Comparison of ENCODE assay signal across 9 cellular contexts in genomic region chr15:74127255-74127953, GRCh38. TPM values are rescaled to one million over a fixed set of nuclear protein-coding genes. Genes with fewer than 3 reads are reported as not detected.
A peak's percentile ranks its signal among the peaks of the same experiment; 100 is the strongest.
DNase-seq lines count a peak whose midpoint lies in the region; ATAC-seq and TF ChIP-seq lines count a peak whose summit lies in the region.
"Had no signal": no experiment of that assay in that cellular context is flagged by ENCODE, and none has a peak within 500 bp of the region (broad histone marks: within the 10 kb centered on the region; RNA-seq: fewer than 3 reads in every experiment).

No MANE protein-coding gene starts in this region.

- TF ChIP-seq CTCF in endodermal cell (conservative IDR thresholded peaks at IDR 0.05), result peak; percentile 99

- WGBS in endodermal cell (ENCODE audit: insufficient coverage in 1 of 2, insufficient read length in 1 of 2), 2 experiments, result 15 to 79% methylated on average over 8 to 44 of the region's 44 CpGs
- WGBS in mesodermal cell (ENCODE audit: insufficient coverage in 2 of 2), 2 experiments, result 21 to 25% methylated on average over 21 to 29 of the region's 44 CpGs

- no peaks in the 10 kb centered on the region for H3K9me3 Mint-ChIP-seq in endodermal cell

- H3K9ac ChIP-seq in endodermal cell (ENCODE audit: extremely low read depth, low read length, poor library complexity, severe bottlenecking), result no peak overlapping the region

- H3K4me1 Mint-ChIP-seq in endodermal cell, result peaks cover 38% of the 10 kb centered on the region

- H3K36me3 ChIP-seq in endodermal cell (ENCODE audit: control insufficient read depth, insufficient read depth, low read length), result no peaks in the 10 kb centered on the region
- H3K36me3 ChIP-seq in mesodermal cell (ENCODE audit: control insufficient read depth, insufficient read depth, low read length), result no peaks in the 10 kb centered on the region

- peak overlapping the region; percentile 43 for H3K4me3 Mint-ChIP-seq in endodermal cell

- H3K9me3 ChIP-seq in endodermal cell (ENCODE audit: control insufficient read depth, low read length) (no peaks in the 10 kb centered on the region), mesodermal cell (ENCODE audit: control insufficient read depth, low read length) (no peaks in the 10 kb centered on the region)

- H3K4me3 ChIP-seq in endodermal cell (ENCODE audit: low read length), result peak overlapping the region; percentile 72
- H3K4me3 ChIP-seq in mesodermal cell (ENCODE audit: extremely low read depth, insufficient read depth, low read length, poor library complexity, severe bottlenecking), result peak overlapping the region; percentile 41

- H3K27ac ChIP-seq in endodermal cell (ENCODE audit: low read depth, low read length), result no peak overlapping the region
- no peak overlapping the region for H3K27ac ChIP-seq in mesodermal cell (ENCODE audit: low read depth, low read length, severe bottlenecking)
- H3K27ac ChIP-seq: epithelial cell of prostate had no signal

- H3K4me1 ChIP-seq in endodermal cell (ENCODE audit: control insufficient read depth, insufficient read depth, low read length), result peaks cover 14% of the 10 kb centered on the region
- peaks cover 39% of the 10 kb centered on the region for H3K4me1 ChIP-seq in mesodermal cell (ENCODE audit: control insufficient read depth, insufficient read depth, low read length, poor library complexity, severe bottlenecking)

- peak; percentile 55 for DNase-seq in DMS153 (lab: John Stamatoyannopoulos, UW)
- DNase-seq in HS-5 (ENCODE audit: low read depth), result peak; percentile 23
- peak; percentile 74 for DNase-seq in NOMO-1 treated with DMSO at 0.1 percent for 48 hours (lab: John Stamatoyannopoulos, UW; ENCODE audit: unreplicated experiment)
- peak; percentile 54 for DNase-seq in activated CD8-positive, alpha-beta memory T cell treated with anti-CD3 and anti-CD28 coated beads, Interleukin-2, amount 50 U/mL, for 1 hour (ENCODE audit: extremely low read depth)
- DNase-seq in endodermal cell, result peak; percentile 99
- peak; percentile 72 for DNase-seq in stimulated activated CD8-positive, alpha-beta memory T cell treated with anti-CD3 and anti-CD28 coated beads, Interleukin-15, amount 100 ng/mL, for 1 hour (ENCODE audit: low read depth)

- no peaks in the 10 kb centered on the region for H3K36me3 Mint-ChIP-seq in endodermal cell (ENCODE audit: low read depth)

- no peak for ATAC-seq in GM21367 (IDR thresholded peaks at IDR 0.05; ENCODE audit: unreplicated experiment)

- H3K27me3 Mint-ChIP-seq in endodermal cell (ENCODE audit: insufficient read depth), result peaks cover 72% of the 10 kb centered on the region

- H3K27me3 ChIP-seq in endodermal cell (ENCODE audit: control insufficient read depth, insufficient read depth, low read length, poor library complexity, severe bottlenecking), result peaks cover 65% of the 10 kb centered on the region

- no peak overlapping the region for H3K27ac Mint-ChIP-seq in endodermal cell

RNA-seq across cellular contexts. Expression of gene ISLR2, which starts 3.0 kb away (rescaled TPM):
- total RNA-seq in endodermal cell, result not detected
- polyA plus RNA-seq in endodermal cell (2013, experiment 1 of 2), result 2.6 TPM
- 1.9 TPM for polyA plus RNA-seq in endodermal cell (2013, experiment 2 of 2)
- 2.3 TPM for polyA plus RNA-seq in mesodermal cell (2013, experiment 1 of 2)
- 1.3 TPM for polyA plus RNA-seq in mesodermal cell (2013, experiment 2 of 2)

RNA-seq across cellular contexts. Expression of gene GOLGA6A, which starts 45.1 kb away (rescaled TPM):
- under 1 TPM; 0.75 to 0.86 TPM for total RNA-seq in endodermal cell
- polyA plus RNA-seq in endodermal cell (2013, experiment 1 of 2), result 0.14 TPM
- 0.12 TPM for polyA plus RNA-seq in endodermal cell (2013, experiment 2 of 2)
- not detected for polyA plus RNA-seq in mesodermal cell (2013, experiment 1 of 2)
- polyA plus RNA-seq in mesodermal cell (2013, experiment 2 of 2), result not detected

RNA-seq across cellular contexts. Expression of gene ISLR, which starts 46.1 kb away (rescaled TPM):
- total RNA-seq in endodermal cell, result under 1 TPM in 1 of 2 donors, not detected in 1; 0.29 TPM
- polyA plus RNA-seq in endodermal cell (2013, experiment 1 of 2), result 2.7 TPM
- polyA plus RNA-seq in endodermal cell (2013, experiment 2 of 2), result 2.9 TPM
- 17.4 TPM for polyA plus RNA-seq in mesodermal cell (2013, experiment 1 of 2)
- 12.7 TPM for polyA plus RNA-seq in mesodermal cell (2013, experiment 2 of 2)

Comparison
In these comparisons a context has a peak if more than half of its experiments do, and no peak if none do; other contexts are left out.
1. DNase-seq: peak in every context shown above with its lines; median percentile 99 in endodermal cell; 74 in NOMO-1 treated with DMSO at 0.1 percent for 48 hours; 72 in stimulated activated CD8-positive, alpha-beta memory T cell treated with anti-CD3 and anti-CD28 coated beads, Interleukin-15, amount 100 ng/mL, for 1 hour; 55 in DMS153; 54 in activated CD8-positive, alpha-beta memory T cell treated with anti-CD3 and anti-CD28 coated beads, Interleukin-2, amount 50 U/mL, for 1 hour; 23 in HS-5.